In the genomic region with DNA sequence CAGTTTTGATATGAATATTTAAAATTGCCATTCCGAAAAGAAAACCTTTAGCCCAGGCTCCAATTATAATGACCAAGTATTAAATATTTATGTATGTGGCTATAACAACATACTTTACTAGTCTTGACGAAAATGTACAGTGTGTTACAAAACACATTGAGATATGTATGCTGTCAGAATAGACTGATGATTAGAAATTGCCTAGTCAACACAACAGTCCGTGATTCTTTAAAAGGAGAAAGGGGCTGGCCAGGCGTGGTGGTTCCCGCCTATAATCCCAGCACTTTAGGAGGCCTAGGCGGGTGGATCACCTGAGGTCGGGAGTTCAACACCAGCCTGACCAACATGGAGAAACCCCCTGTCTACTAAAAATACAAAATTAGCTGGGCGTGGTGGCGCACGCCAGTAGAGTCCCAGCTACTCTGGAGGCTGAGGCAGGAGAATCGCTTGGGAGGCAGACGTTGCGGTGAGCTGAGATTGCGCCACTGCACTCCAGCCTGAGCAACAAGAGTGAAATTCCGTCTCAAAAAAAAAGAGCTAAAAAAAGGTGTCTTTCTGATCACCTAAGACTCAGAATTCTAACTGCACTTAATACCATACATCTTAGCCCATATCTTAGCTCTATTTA, we compare ENCODE assay signal across 18 cellular contexts. TPM values are rescaled to one million over a fixed set of nuclear protein-coding genes. Genes with fewer than 3 reads are reported as not detected.
DNase-seq lines count a peak whose midpoint lies in the region; ATAC-seq, FAIRE-seq and TF ChIP-seq lines count a peak whose summit lies in the region.
"Had no signal": no experiment of that assay in that cellular context is flagged by ENCODE, and none has a peak within 500 bp of the region (broad histone marks: within the 10 kb centered on the region; RNA-seq: fewer than 3 reads in every experiment).

No MANE protein-coding gene starts in this region.

- no peaks in the 10 kb centered on the region for H3K9me2 ChIP-seq in PC-9 (ENCODE audit: insufficient read depth)

- H3K4me3 Mint-ChIP-seq in T-helper 2 cell treated with Interferon-gamma antibody and Interleukin-4, amounts not matched to agents 5 μg/mL and 100 μg/mL, for 36 hours: peak overlapping the region; percentile 95
- no peak overlapping the region for H3K4me3 Mint-ChIP-seq in endodermal cell
- peak overlapping the region in 1 of 2 donors; percentile 99 for H3K4me3 Mint-ChIP-seq in stimulated activated naive B cell treated with anti-CD40 and anti-IgM and Interleukin-4, amounts not matched to agents 10 μg/mL and 1 μg/mL and 100 μg/mL, for 72 hours

- TF ChIP-seq POLR2A in GM12891 (IDR thresholded peaks at IDR 0.05; ENCODE audit: low read depth, low read length): no peak

- H3K4me1 Mint-ChIP-seq in T-helper 2 cell treated with Interferon-gamma antibody and Interleukin-4, amounts not matched to agents 5 μg/mL and 100 μg/mL, for 36 hours (ENCODE audit: low read depth): peaks cover 35% of the 10 kb centered on the region
- peaks cover 16% of the 10 kb centered on the region for H3K4me1 Mint-ChIP-seq in endodermal cell
- H3K4me1 Mint-ChIP-seq in stimulated activated naive B cell treated with anti-CD40 and anti-IgM and Interleukin-4, amounts not matched to agents 10 μg/mL and 1 μg/mL and 100 μg/mL, for 72 hours: peaks cover 13 to 37% of the 10 kb centered on the region in 2 donors

- intact Hi-C loops in PC-9 (cut with micrococcal nuclease; ENCODE audit: unreplicated experiment): no loop called here

- H3K4me1 ChIP-seq in PC-9 (replicated peaks; ENCODE audit: insufficient read depth) (peaks cover 25% of the 10 kb centered on the region), endodermal cell (ENCODE audit: control insufficient read depth, insufficient read depth, low read length) (no peaks in the 10 kb centered on the region)

- H3K4me2 ChIP-seq in PC-9: peak overlapping the region; percentile 90

- no peak overlapping the region for H3K9ac ChIP-seq in endodermal cell (ENCODE audit: extremely low read depth, low read length, poor library complexity, severe bottlenecking)

- CTCF ChIA-PET in PC-9 (lab: Charles Lee): no interaction called here

- H3K4me3 ChIP-seq in PC-9 (peak overlapping the region; percentile 64; the same call in 1 of the 2 replicates), endodermal cell (ENCODE audit: low read length) (peak overlapping the region; percentile 86)
- H3K4me3 ChIP-seq: SJSA1, tibial artery had no signal

- peaks cover 41% of the 10 kb centered on the region for H3K79me2 ChIP-seq in PC-9 (ENCODE audit: low read depth)

- peaks cover 14% of the 10 kb centered on the region for H3F3A ChIP-seq in PC-9 (ENCODE audit: insufficient read depth, low read depth)

- BruUV-seq in PC-9 (replicated peaks; lab: Mats Ljungman, UMichigan): no TSS peak

- ATAC-seq in stimulated activated naive B cell treated with anti-CD40 and anti-IgM and Interleukin-4, amounts not matched to agents 10 μg/mL and 1 μg/mL and 100 μg/mL, for 72 hours (replicated peaks): no peak
- ATAC-seq: esophagus mucosa had no signal

- no peak overlapping the region for H3K27ac Mint-ChIP-seq in T-helper 2 cell treated with Interferon-gamma antibody and Interleukin-4, amounts not matched to agents 5 μg/mL and 100 μg/mL, for 36 hours
- H3K27ac Mint-ChIP-seq in endodermal cell: no peak overlapping the region
- no peak overlapping the region for H3K27ac Mint-ChIP-seq in stimulated activated naive B cell treated with anti-CD40 and anti-IgM and Interleukin-4, amounts not matched to agents 10 μg/mL and 1 μg/mL and 100 μg/mL, for 72 hours

- peak; percentile 48 for FAIRE-seq in GM12891 (lab: Jason Lieb, UNC)

- DNase-seq in T-helper 2 cell treated with Interferon-gamma antibody and Interleukin-4, amounts not matched to agents 5 μg/mL and 100 μg/mL, for 36 hours (ENCODE audit: low spot score): no peak
- no peak for DNase-seq in T-helper 2 cell
- no peak for DNase-seq in GM12891 (ENCODE audit: insufficient read length, low spot score)
- DNase-seq in PC-9: no peak
- no peak for DNase-seq in endodermal cell
- no peak for DNase-seq in Kasumi-1 (lab: John Stamatoyannopoulos, UW)
- no peak for DNase-seq in stimulated activated naive B cell treated with anti-CD40 and anti-IgM and Interleukin-4, amounts not matched to agents 10 μg/mL and 1 μg/mL and 100 μg/mL, for 72 hours
- DNase-seq in AG08395 (ENCODE audit: low spot score): no peak
- DNase-seq: activated CD4-positive, alpha-beta T cell treated with anti-CD3 and anti-CD28 coated beads, Interleukin-2, amount 50 U/mL, for 4 hours; activated gamma-delta T cell; brain microvascular endothelial cell; midbrain; NCI-H1417; NCI-H345; tibial artery had no signal

- TF ChIP-seq CTCF in PC-9 (conservative IDR thresholded peaks at IDR 0.05) (no peak), endodermal cell (conservative IDR thresholded peaks at IDR 0.05) (no peak)

- H3K27ac ChIP-seq in PC-9: no peak overlapping the region
- H3K27ac ChIP-seq in endodermal cell (ENCODE audit: low read depth, low read length): no peak overlapping the region
- H3K27ac ChIP-seq: 22Rv1, brain microvascular endothelial cell, SJSA1, tibial artery had no signal

- H3K9me3 Mint-ChIP-seq in T-helper 2 cell treated with Interferon-gamma antibody and Interleukin-4, amounts not matched to agents 5 μg/mL and 100 μg/mL, for 36 hours: no peaks in the 10 kb centered on the region
- no peaks in the 10 kb centered on the region for H3K9me3 Mint-ChIP-seq in endodermal cell
- H3K9me3 Mint-ChIP-seq in stimulated activated naive B cell treated with anti-CD40 and anti-IgM and Interleukin-4, amounts not matched to agents 10 μg/mL and 1 μg/mL and 100 μg/mL, for 72 hours: no peaks in the 10 kb centered on the region

- H3K27me3 ChIP-seq in PC-9 (ENCODE audit: insufficient read depth, low read depth) (no peaks in the 10 kb centered on the region), endodermal cell (ENCODE audit: control insufficient read depth, insufficient read depth, low read length, poor library complexity, severe bottlenecking) (no peaks in the 10 kb centered on the region)
- H3K27me3 ChIP-seq: brain microvascular endothelial cell, SJSA1, tibial artery had no signal

- H4K20me1 ChIP-seq in PC-9 (ENCODE audit: insufficient read depth): peaks cover 4% of the 10 kb centered on the region; the same call in 1 of the 2 replicates

- POLR2A ChIA-PET in PC-9 (lab: Charles Lee; ENCODE audit: unreplicated experiment): interaction anchor here (0.7 kb wide), 1 partner anchor 1849 kb away, joined by 4 read pairs; no protein-coding TSS in a partner anchor

- H3K9me3 ChIP-seq in PC-9 (ENCODE audit: insufficient read depth, low read depth) (no peaks in the 10 kb centered on the region), endodermal cell (ENCODE audit: control insufficient read depth, low read length) (no peaks in the 10 kb centered on the region)
- H3K9me3 ChIP-seq: SJSA1, tibial artery had no signal

- 92 to 94% methylated on average over 10 to 14 of the region's 15 CpGs for WGBS in endodermal cell (ENCODE audit: insufficient coverage in 1 of 2, insufficient read length in 1 of 2), 2 experiments

- no peak overlapping the region for H2AFZ ChIP-seq in PC-9

- no peaks in the 10 kb centered on the region for H3K27me3 Mint-ChIP-seq in T-helper 2 cell treated with Interferon-gamma antibody and Interleukin-4, amounts not matched to agents 5 μg/mL and 100 μg/mL, for 36 hours (ENCODE audit: low read depth)
- no peaks in the 10 kb centered on the region for H3K27me3 Mint-ChIP-seq in endodermal cell (ENCODE audit: insufficient read depth)
- no peaks in the 10 kb centered on the region for H3K27me3 Mint-ChIP-seq in stimulated activated naive B cell treated with anti-CD40 and anti-IgM and Interleukin-4, amounts not matched to agents 10 μg/mL and 1 μg/mL and 100 μg/mL, for 72 hours

- H3K36me3 Mint-ChIP-seq in T-helper 2 cell treated with Interferon-gamma antibody and Interleukin-4, amounts not matched to agents 5 μg/mL and 100 μg/mL, for 36 hours (ENCODE audit: low read depth): peaks cover 24% of the 10 kb centered on the region
- peaks cover 19% of the 10 kb centered on the region for H3K36me3 Mint-ChIP-seq in endodermal cell (ENCODE audit: low read depth)
- peaks cover 5 to 29% of the 10 kb centered on the region in 2 donors for H3K36me3 Mint-ChIP-seq in stimulated activated naive B cell treated with anti-CD40 and anti-IgM and Interleukin-4, amounts not matched to agents 10 μg/mL and 1 μg/mL and 100 μg/mL, for 72 hours

- H3K36me3 ChIP-seq in PC-9 (ENCODE audit: low read depth): 0 out of 2 replicates have a peak, but pooled peaks cover 9% of the 10 kb centered on the region
- H3K36me3 ChIP-seq in endodermal cell (ENCODE audit: control insufficient read depth, insufficient read depth, low read length): peaks cover 12% of the 10 kb centered on the region
- H3K36me3 ChIP-seq: brain microvascular endothelial cell had no signal

TF ChIP-seq in GM12891, 5 proteins besides CTCF, POLR2A, EP300 and RAD21:
- TF ChIP-seq SPI1 (IDR thresholded peaks at IDR 0.05; ENCODE audit: low read depth, low read length): no peak
- TF ChIP-seq POLR2AphosphoS5 (IDR thresholded peaks at IDR 0.05; ENCODE audit: low read depth, low read length): no peak
- no peak for TF ChIP-seq PAX5 (IDR thresholded peaks at IDR 0.05; ENCODE audit: insufficient read depth, low read length, severe bottlenecking)
- TF ChIP-seq POU2F2 (IDR thresholded peaks at IDR 0.05; ENCODE audit: low read depth, low read length): no peak
- TF ChIP-seq TAF1 (IDR thresholded peaks at IDR 0.05; ENCODE audit: low read depth, low read length): no peak

RNA-seq across cellular contexts. Expression of a gene that starts 1.8 kb away (rescaled TPM):
- polyA plus RNA-seq in GM12891 (2012; ENCODE audit: low read depth, missing spikeins): 5.2 TPM
- total RNA-seq in PC-9 (2021): 2.7 and 5.0 TPM in 2 replicates
- 1 to 10 TPM; 3.6 to 4.8 TPM for total RNA-seq in endodermal cell
- polyA plus RNA-seq in endodermal cell (2013, experiment 1 of 2): 8.2 TPM
- polyA plus RNA-seq in endodermal cell (2013, experiment 2 of 2): 8.8 TPM

RNA-seq across cellular contexts. Expression of a gene that starts 17.3 kb away (rescaled TPM):
- 9.3 TPM for polyA plus RNA-seq in GM12891 (2012; ENCODE audit: low read depth, missing spikeins)
- total RNA-seq in PC-9 (2021) (22.0 and 27.7 TPM in 2 replicates), endodermal cell (10 to 100 TPM; 37.9 to 40.3 TPM)
- polyA plus RNA-seq in endodermal cell (2013, experiment 1 of 2): 26.4 TPM
- polyA plus RNA-seq in endodermal cell (2013, experiment 2 of 2): 23.3 TPM

RNA-seq across cellular contexts. Expression of a gene that starts 17.4 kb away (rescaled TPM):
- polyA plus RNA-seq in GM12891 (2012; ENCODE audit: low read depth, missing spikeins): 16.0 TPM
- 34.9 and 35.7 TPM in 2 replicates for total RNA-seq in PC-9 (2021)
- 10 to 100 TPM; 33.4 to 38.4 TPM for total RNA-seq in endodermal cell
- 44.8 TPM for polyA plus RNA-seq in endodermal cell (2013, experiment 1 of 2)
- 45.3 TPM for polyA plus RNA-seq in endodermal cell (2013, experiment 2 of 2)
